1 cellular context compared by ENCODE assay signal in genomic region chr10:45372251-45372951, GRCh38.
TF ChIP-seq lines count a peak whose summit lies in the region.

No MANE protein-coding gene starts in this region.

TF ChIP-seq in H1, 55 proteins besides CTCF, POLR2A, EP300 and RAD21:
- no peak for TF ChIP-seq TAF1 (IDR thresholded peaks at IDR 0.05; ENCODE audit: low read depth, low read length)
- TF ChIP-seq SIN3A (conservative IDR thresholded peaks at IDR 0.05 in 1 of 2, IDR thresholded peaks at IDR 0.05 in 1 of 2; ENCODE audit: low read depth in 1 of 2, low read length in 2 of 2) = no peak
